8 cellular contexts compared by ENCODE assay signal in genomic region chr4:15231265-15232091, GRCh38.
A peak's percentile ranks its signal among the peaks of the same experiment; 100 is the strongest.
DNase-seq lines count a peak whose midpoint lies in the region; ATAC-seq and TF ChIP-seq lines count a peak whose summit lies in the region.

No MANE protein-coding gene starts in this region.

- H3K23ac ChIP-seq in mesenchymal stem cell (ENCODE audit: low read length in 2 of 2) = no peak overlapping the region

- no peaks in the 10 kb centered on the region for H3K36me3 Mint-ChIP-seq in activated CD4-positive, alpha-beta memory T cell treated with anti-CD3 and anti-CD28 coated beads, Interleukin-2, amount 10 ng/mL, durations not matched to agents 7 days and 5 days (ENCODE audit: low read depth)

- H3K27ac Mint-ChIP-seq in activated CD4-positive, alpha-beta memory T cell treated with anti-CD3 and anti-CD28 coated beads, Interleukin-2, amount 10 ng/mL, durations not matched to agents 7 days and 5 days = no peak overlapping the region

- H4K91ac ChIP-seq in mesenchymal stem cell (ENCODE audit: low read length) = no peak overlapping the region

- H3K9me3 Mint-ChIP-seq in activated CD4-positive, alpha-beta memory T cell treated with anti-CD3 and anti-CD28 coated beads, Interleukin-2, amount 10 ng/mL, durations not matched to agents 7 days and 5 days = no peaks in the 10 kb centered on the region

- no peak overlapping the region for H3K27ac ChIP-seq in effector memory CD4-positive, alpha-beta T cell (ENCODE audit: insufficient read depth, low read length, poor library complexity, severe bottlenecking)
- peak overlapping the region; percentile 47 for H3K27ac ChIP-seq in mesenchymal stem cell (ENCODE audit: low read length, poor library complexity, severe bottlenecking)

- H3K27me3 ChIP-seq in BJ (ENCODE audit: control insufficient read depth, insufficient read depth, low read length) (0 out of 2 replicates have a peak, but pooled peaks cover 2% of the 10 kb centered on the region), mesenchymal stem cell (ENCODE audit: control insufficient read depth in 1 of 2, insufficient read depth in 1 of 2, low read length in 2 of 2) (no peaks in the 10 kb centered on the region)
- no peaks in the 10 kb centered on the region for H3K27me3 ChIP-seq in effector memory CD4-positive, alpha-beta T cell (replicated peaks; ENCODE audit: control insufficient read depth, insufficient read depth, low read length, poor library complexity, severe bottlenecking)

- H2AK5ac ChIP-seq in mesenchymal stem cell (ENCODE audit: low read length, severe bottlenecking) = no peak overlapping the region

- POLR2A ChIA-PET in BJ (lab: Charles Lee) = no interaction called here
- POLR2A ChIA-PET in activated CD4-positive, alpha-beta memory T cell treated with anti-CD3 and anti-CD28 coated beads, Interleukin-2, amount 10 ng/mL, durations not matched to agents 7 days and 5 days (lab: Charles Lee) = no interaction called here

- 89% methylated on average over 6 of the region's 8 CpGs for WGBS in mesenchymal stem cell

- peaks cover 24% of the 10 kb centered on the region for H3K4me1 Mint-ChIP-seq in activated CD4-positive, alpha-beta memory T cell treated with anti-CD3 and anti-CD28 coated beads, Interleukin-2, amount 10 ng/mL, durations not matched to agents 7 days and 5 days

- no peak overlapping the region for H4K8ac ChIP-seq in mesenchymal stem cell (ENCODE audit: low read length)

- H3K4me1 ChIP-seq in effector memory CD4-positive, alpha-beta T cell (ENCODE audit: control insufficient read depth, insufficient read depth, low read length, poor library complexity, severe bottlenecking) = peaks cover 10% of the 10 kb centered on the region
- H3K4me1 ChIP-seq in mesenchymal stem cell (ENCODE audit: control insufficient read depth, insufficient read depth, low read depth, low read length) = peaks cover 11% of the 10 kb centered on the region

- H3K27me3 Mint-ChIP-seq in activated CD4-positive, alpha-beta memory T cell treated with anti-CD3 and anti-CD28 coated beads, Interleukin-2, amount 10 ng/mL, durations not matched to agents 7 days and 5 days = no peaks in the 10 kb centered on the region

- H3K9me3 ChIP-seq in effector memory CD4-positive, alpha-beta T cell (ENCODE audit: control insufficient read depth, low read length) = no peaks in the 10 kb centered on the region
- H3K9me3 ChIP-seq in mesenchymal stem cell (ENCODE audit: control insufficient read depth, low read length) = no peaks in the 10 kb centered on the region

- H3K4me2 ChIP-seq in mesenchymal stem cell (ENCODE audit: low read length, poor library complexity, severe bottlenecking) = peak overlapping the region; percentile 26

- no peak overlapping the region for H3K4me3 Mint-ChIP-seq in activated CD4-positive, alpha-beta memory T cell treated with anti-CD3 and anti-CD28 coated beads, Interleukin-2, amount 10 ng/mL, durations not matched to agents 7 days and 5 days

- CTCF ChIA-PET in BJ (lab: Yijun Ruan, JAX) = interaction anchor here (1.0 to 4.6 kb wide), 7 partner anchors 96 to 418 kb away, joined by 3 to 58 read pairs (median 5); no protein-coding TSS in a partner anchor
- CTCF ChIA-PET in activated CD4-positive, alpha-beta memory T cell treated with anti-CD3 and anti-CD28 coated beads, Interleukin-2, amount 10 ng/mL, durations not matched to agents 7 days and 5 days (lab: Charles Lee) = interaction anchor here (1.0 to 3.8 kb wide), 8 partner anchors 12 to 727 kb away, joined by 3 to 24 read pairs (median 6); no protein-coding TSS in a partner anchor

- peak; percentile 76 for TF ChIP-seq CTCF in BJ (IDR thresholded peaks at IDR 0.05; ENCODE audit: insufficient read depth, low read depth, low read length)

- H3K9ac ChIP-seq in mesenchymal stem cell (ENCODE audit: low read length) = no peak overlapping the region

- DNase-seq in BJ (ENCODE audit: low read depth) (no peak), NCI-H748 treated with DMSO at 0.1 percent for 48 hours (lab: John Stamatoyannopoulos, UW) (peak; percentile 42), mesenchymal stem cell (peak; percentile 86)
- DNase-seq in activated CD4-positive, alpha-beta memory T cell treated with anti-CD3 and anti-CD28 coated beads, Interleukin-2, amount 10 ng/mL, durations not matched to agents 7 days and 5 days = peak; percentile 73
- peak; percentile 25 to 57 (median 28) for DNase-seq in effector memory CD4-positive, alpha-beta T cell
- peak; percentile 36 to 45 for DNase-seq in stimulated activated CD8-positive, alpha-beta memory T cell treated with anti-CD3 and anti-CD28 coated beads, Interleukin-2, amount 100 ng/mL, for 1 hour (ENCODE audit: low read depth in 2 of 2)

- no peaks in the 10 kb centered on the region for H3K79me1 ChIP-seq in mesenchymal stem cell (replicated peaks; ENCODE audit: low read length, poor library complexity, severe bottlenecking)

- no peak overlapping the region for H2AFZ ChIP-seq in mesenchymal stem cell (ENCODE audit: low read depth, low read length)

- H3K4me3 ChIP-seq in BJ (ENCODE audit: low read depth, low read length) = no peak overlapping the region
- H3K4me3 ChIP-seq in effector memory CD4-positive, alpha-beta T cell (ENCODE audit: insufficient read depth, low read depth, low read length, poor library complexity, severe bottlenecking) = no peak overlapping the region
- no peak overlapping the region for H3K4me3 ChIP-seq in mesenchymal stem cell (ENCODE audit: insufficient read depth in 1 of 2, low read depth in 1 of 2, low read length in 2 of 2)

- peak overlapping the region in 1 of 2 experiments; percentile 81 for H2BK12ac ChIP-seq in mesenchymal stem cell (ENCODE audit: low read length in 2 of 2)

- H3K36me3 ChIP-seq in BJ (ENCODE audit: control insufficient read depth, insufficient read depth, low read length) (no peaks in the 10 kb centered on the region), mesenchymal stem cell (ENCODE audit: control insufficient read depth in 1 of 2, insufficient read depth in 2 of 2, low read depth in 1 of 2, low read length in 2 of 2) (no peaks in the 10 kb centered on the region)
- no peaks in the 10 kb centered on the region for H3K36me3 ChIP-seq in effector memory CD4-positive, alpha-beta T cell (ENCODE audit: control insufficient read depth, insufficient read depth, low read length)

- H3K14ac ChIP-seq in mesenchymal stem cell (ENCODE audit: low read length in 2 of 2) = no peak overlapping the region

- ATAC-seq in GM19025 (IDR thresholded peaks at IDR 0.05; ENCODE audit: low read depth, unreplicated experiment) = peak; percentile 73
- peak; percentile 86 for ATAC-seq in HG03196 (IDR thresholded peaks at IDR 0.05; ENCODE audit: unreplicated experiment)

- no peak overlapping the region for H2BK15ac ChIP-seq in mesenchymal stem cell (ENCODE audit: low read depth, poor library complexity, severe bottlenecking)

- H2BK120ac ChIP-seq in mesenchymal stem cell (ENCODE audit: low read depth, low read length) = no peak overlapping the region

- H2BK5ac ChIP-seq in mesenchymal stem cell (ENCODE audit: low read depth, low read length, poor library complexity, severe bottlenecking) = no peak overlapping the region

- H3K18ac ChIP-seq in mesenchymal stem cell (ENCODE audit: low read depth in 1 of 2, low read length in 2 of 2) = peak overlapping the region in 1 of 2 experiments; percentile 65

- H3K4ac ChIP-seq in mesenchymal stem cell (ENCODE audit: low read depth in 1 of 2, low read length in 2 of 2) = peak overlapping the region in 1 of 2 experiments; percentile 64
